Comparison of ENCODE assay signal across 1 cellular context in genomic region chr11:61841636-61842332, GRCh38.
TF ChIP-seq lines count a peak whose summit lies in the region.

No MANE protein-coding gene starts in this region.

TF ChIP-seq in GM12878, 131 proteins besides CTCF, POLR2A, EP300 and RAD21:
- no peak for TF ChIP-seq MTA2 (IDR thresholded peaks at IDR 0.05; ENCODE audit: low read depth)
- no peak for TF ChIP-seq ZNF687 (IDR thresholded peaks at IDR 0.05)
- no peak for TF ChIP-seq ZNF274 (IDR thresholded peaks at IDR 0.05; ENCODE audit: insufficient read depth, insufficient read length)
- TF ChIP-seq YY1 (IDR thresholded peaks at IDR 0.05; ENCODE audit: low read depth, low read length), result no peak
- no peak for TF ChIP-seq IKZF2 (IDR thresholded peaks at IDR 0.05)
- no peak for TF ChIP-seq CEBPB (IDR thresholded peaks at IDR 0.05; ENCODE audit: borderline replicate concordance in 1 of 2, low read depth in 2 of 2, low read length in 2 of 2)
- no peak for TF ChIP-seq HCFC1 (IDR thresholded peaks at IDR 0.05; ENCODE audit: low read length)
- no peak for TF ChIP-seq ATF7 (IDR thresholded peaks at IDR 0.05; ENCODE audit: low read depth)
- TF ChIP-seq BMI1 (IDR thresholded peaks at IDR 0.05; ENCODE audit: borderline replicate concordance), result no peak
- TF ChIP-seq ZNF24 (IDR thresholded peaks at IDR 0.05), result no peak
- TF ChIP-seq SREBF2 (IDR thresholded peaks at IDR 0.05; ENCODE audit: low read length), result no peak
- no peak for TF ChIP-seq TBL1XR1 (IDR thresholded peaks at IDR 0.05; ENCODE audit: low read depth, low read length)
- TF ChIP-seq ZSCAN29 (IDR thresholded peaks at IDR 0.05), result no peak
- no peak for TF ChIP-seq STAT1 (conservative IDR thresholded peaks at IDR 0.05)
- TF ChIP-seq RELB (IDR thresholded peaks at IDR 0.05; ENCODE audit: low read depth), result no peak
